In genomic region chr18:2568605-2569004, GRCh38 we compare ENCODE assay signal across 1 cellular context.
TF ChIP-seq lines count a peak whose summit lies in the region.

No MANE protein-coding gene starts in this region.

TF ChIP-seq in GM23338, 12 proteins besides CTCF, POLR2A, EP300 and RAD21 (continued from another document):
- TF ChIP-seq ZNF462 (CRISPR knock-in tag; IDR thresholded peaks at IDR 0.05) = no peak
- no peak for TF ChIP-seq JUNB (IDR thresholded peaks at IDR 0.05; ENCODE audit: unreplicated experiment)
- no peak for TF ChIP-seq EZH2phosphoT487 (IDR thresholded peaks at IDR 0.05; ENCODE audit: unreplicated experiment)
